ENCODE assay signal across 7 cellular contexts in the genomic region with DNA sequence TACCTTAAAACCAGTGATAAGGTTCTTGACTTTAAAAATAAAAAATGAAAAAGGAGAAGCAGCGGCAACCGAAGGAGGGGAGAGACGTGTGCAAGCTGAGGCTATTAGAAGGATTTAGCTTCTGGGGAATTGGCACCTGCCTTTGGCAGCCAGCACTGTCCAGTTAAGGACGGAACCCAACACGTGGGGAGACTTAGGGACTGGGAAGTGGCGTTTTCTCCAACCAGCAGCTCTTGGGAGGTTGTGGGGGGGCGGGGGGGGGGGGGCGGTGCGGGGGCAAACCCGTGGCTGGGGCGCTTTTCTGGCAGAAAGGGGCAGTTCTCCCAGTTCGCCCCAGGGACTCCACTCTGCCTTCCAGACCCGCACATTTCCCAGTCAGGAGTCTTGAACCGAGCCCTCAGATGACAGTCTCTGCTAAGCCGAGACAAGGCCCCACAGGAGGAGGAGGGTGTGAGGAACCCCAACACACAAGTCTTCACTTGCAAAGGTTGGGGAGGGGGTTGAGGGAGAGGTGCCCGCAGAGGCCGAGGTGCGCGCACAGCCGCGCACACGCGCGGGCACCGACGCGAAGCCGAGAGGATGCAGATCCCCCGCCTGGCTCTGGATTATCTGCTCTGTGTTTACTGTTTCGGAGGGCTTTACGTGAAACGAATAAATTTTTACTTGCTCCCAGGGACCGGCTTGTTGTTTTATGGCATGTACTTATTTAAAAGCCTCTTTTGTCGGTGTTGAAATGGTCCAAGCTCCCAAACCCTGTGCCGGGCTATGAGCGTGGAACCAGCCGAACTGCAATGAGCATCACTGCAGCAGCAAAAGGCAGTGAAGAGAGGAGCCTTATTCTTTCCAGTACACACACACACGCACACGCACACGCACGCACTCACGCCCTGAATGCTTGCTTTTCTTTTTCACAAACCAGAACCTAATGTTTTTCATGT.
DNase-seq lines count a peak whose midpoint lies in the region; ATAC-seq and TF ChIP-seq lines count a peak whose summit lies in the region.

No MANE protein-coding gene starts in this region.

- no peak overlapping the region for H2BK5ac ChIP-seq in mesendoderm (ENCODE audit: low read length)

- DNase-seq in NCI-H1048 (lab: John Stamatoyannopoulos, UW), result peak; percentile 53
- DNase-seq in mesendoderm, result peak; percentile 35
- no peak for DNase-seq in aorta
- no peak for DNase-seq in LoVo (ENCODE audit: low spot score)

- no CpG with 5 or more reads among the region's 42 CpGs for WGBS in mesendoderm (ENCODE audit: extremely low coverage, insufficient coverage, low lambda C conversion rate)
- WGBS in aorta, 2 donors, result 5 to 8% methylated on average over 40 to 42 of the region's 42 CpGs

- TF ChIP-seq CTCF in GM12875 (IDR thresholded peaks at IDR 0.05; ENCODE audit: borderline replicate concordance, insufficient read depth, low read depth, low read length), result no peak
- TF ChIP-seq CTCF in brain (conservative IDR thresholded peaks at IDR 0.05), result no peak

- no peaks in the 10 kb centered on the region for H3K36me3 Mint-ChIP-seq in brain

- no peak overlapping the region for H2BK120ac ChIP-seq in mesendoderm (ENCODE audit: low read depth, low read length)

- H2AK5ac ChIP-seq in mesendoderm (ENCODE audit: low read length), result no peak overlapping the region

- H3K36me3 ChIP-seq in mesendoderm (ENCODE audit: control insufficient read depth, insufficient read depth, low read length) (no peaks in the 10 kb centered on the region), aorta (ENCODE audit: control insufficient read depth in 1 of 2, insufficient read depth in 2 of 2, low read length in 1 of 2) (no peaks in the 10 kb centered on the region)

- H3K9me3 Mint-ChIP-seq in brain, result peaks cover 0 to 10% (median 0%) of the 10 kb centered on the region in 5 experiments

- H3K18ac ChIP-seq in mesendoderm (ENCODE audit: low read length), result no peak overlapping the region

- H3K79me2 ChIP-seq in mesendoderm (ENCODE audit: control insufficient read depth, insufficient read depth, low read length), result no peaks in the 10 kb centered on the region

- no peak overlapping the region for H2BK15ac ChIP-seq in mesendoderm (replicated peaks; ENCODE audit: low read depth)

- H3K56ac ChIP-seq in mesendoderm (ENCODE audit: low read length), result peak overlapping the region; percentile 20

- intact Hi-C loops in aorta (cut with DNase I), result loop anchor here in 1 of 2 donors (5.0 to 10.0 kb wide), 2 partner anchors 1041 to 1693 kb away; no protein-coding TSS in a partner anchor

- H4K5ac ChIP-seq in mesendoderm (ENCODE audit: low read length), result no peak overlapping the region

- H3K27ac Mint-ChIP-seq in brain, result peak overlapping the region in 3 of 5 experiments; percentile 18 to 89 (median 47)

- peaks cover 54% of the 10 kb centered on the region for H3K4me1 Mint-ChIP-seq in brain

- peaks cover 62% of the 10 kb centered on the region for H3K27me3 Mint-ChIP-seq in brain

- no peak overlapping the region for H3K23ac ChIP-seq in mesendoderm (ENCODE audit: low read length)

- H3K9ac ChIP-seq in mesendoderm (ENCODE audit: low read length), result peak overlapping the region; percentile 54

- H3K4me3 ChIP-seq in GM12875 (ENCODE audit: low read depth, low read length) (peak overlapping the region; percentile 2), mesendoderm (ENCODE audit: low read length) (no peak overlapping the region), aorta (ENCODE audit: low read length in 2 of 2) (peak overlapping the region; percentile 16 to 53)

- no peaks in the 10 kb centered on the region for H3K79me1 ChIP-seq in mesendoderm (ENCODE audit: low read length)

- H3K27me3 ChIP-seq in mesendoderm (ENCODE audit: insufficient read depth, low read length, poor library complexity) (peaks cover 22% of the 10 kb centered on the region), aorta (ENCODE audit: control insufficient read depth in 1 of 2, insufficient read depth in 2 of 2, low read length in 1 of 2) (peaks cover 0 to 2% of the 10 kb centered on the region in 2 donors)

- no peak for ATAC-seq in aorta (ENCODE audit: low FRiP score)
- ATAC-seq in HG03521 (IDR thresholded peaks at IDR 0.05; ENCODE audit: unreplicated experiment), result no peak

- H3K4me2 ChIP-seq in mesendoderm (ENCODE audit: low read length), result peak overlapping the region; percentile 86

- no peak overlapping the region for H3K27ac ChIP-seq in mesendoderm (ENCODE audit: low read depth, low read length)
- H3K27ac ChIP-seq in aorta (ENCODE audit: low read depth in 1 of 2, low read length in 2 of 2), result no peak overlapping the region

- H3K4me1 ChIP-seq in mesendoderm (ENCODE audit: control insufficient read depth, low read depth, low read length) (peaks cover 7% of the 10 kb centered on the region), aorta (ENCODE audit: control insufficient read depth in 1 of 2, insufficient read depth in 2 of 2, low read length in 2 of 2) (no peaks in the 10 kb centered on the region)

- H3K9me3 ChIP-seq in aorta (ENCODE audit: control insufficient read depth, low read length), result no peaks in the 10 kb centered on the region

- no peak overlapping the region for H4K8ac ChIP-seq in mesendoderm (ENCODE audit: low read depth, low read length)

- no peak overlapping the region for H3K4ac ChIP-seq in mesendoderm (ENCODE audit: low read depth, low read length)

- H3K4me3 Mint-ChIP-seq in brain, result peak overlapping the region; percentile 88 to 93 (median 90)

Comparison
In these comparisons a context has a peak if more than half of its experiments do, and no peak if none do; other contexts are left out.
1. DNase-seq: peak in NCI-H1048 (single experiment) and mesendoderm (single experiment); none in aorta (0 of 2) and LoVo (single experiment).